In the genomic region with DNA sequence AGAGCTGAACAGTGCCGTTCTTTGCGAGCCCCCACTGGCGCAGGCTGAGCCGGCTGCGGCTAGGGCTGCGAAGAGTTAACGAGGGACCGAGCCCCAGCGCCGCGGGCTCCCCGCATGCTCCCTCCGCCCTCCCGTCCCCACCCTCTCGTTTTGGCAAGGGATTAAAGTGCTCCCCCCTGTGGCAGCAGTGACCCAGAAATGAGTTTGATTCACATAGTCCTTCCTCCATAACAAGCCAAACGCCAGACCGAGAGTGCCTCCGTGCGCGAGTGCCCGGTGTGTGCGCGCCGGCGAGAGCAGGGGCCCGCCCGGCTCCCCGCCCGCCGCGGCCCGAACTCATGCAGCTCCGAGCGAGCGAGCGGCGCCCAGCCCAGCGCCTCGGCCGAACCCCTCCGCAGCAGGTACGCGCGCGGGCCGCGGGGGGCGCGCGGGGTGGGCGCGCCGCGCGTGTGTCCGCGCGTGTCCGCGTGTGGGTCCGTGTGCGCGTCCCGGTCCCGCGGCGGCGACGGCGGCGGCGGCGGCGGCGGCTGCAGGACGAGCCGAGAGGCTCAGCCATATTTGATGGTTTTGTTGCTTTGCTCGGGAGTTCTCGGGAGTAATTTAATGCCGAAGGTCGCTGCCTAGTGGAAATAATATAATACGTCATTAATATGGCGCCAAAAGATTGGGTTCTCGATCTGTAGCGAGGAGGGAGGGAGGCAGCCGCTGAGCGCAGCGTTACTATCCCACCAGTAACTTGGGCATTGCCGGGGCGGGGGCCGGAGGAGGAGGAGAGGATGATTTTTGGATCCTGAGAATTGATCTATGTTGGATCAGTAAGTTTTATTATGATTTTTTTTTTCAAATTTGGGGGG, we compare ENCODE assay signal across 1 cellular context.
TF ChIP-seq lines count a peak whose summit lies in the region.

A gene (plus strand): TSS at position 224 of the 854 bp plus-strand sequence. CDS start 22,059 bp downstream, outside the sequence.

TF ChIP-seq in HepG2, 621 proteins besides CTCF, POLR2A, EP300 and RAD21 (continued from another document and continues in another):
- TF ChIP-seq, protein P1, sequence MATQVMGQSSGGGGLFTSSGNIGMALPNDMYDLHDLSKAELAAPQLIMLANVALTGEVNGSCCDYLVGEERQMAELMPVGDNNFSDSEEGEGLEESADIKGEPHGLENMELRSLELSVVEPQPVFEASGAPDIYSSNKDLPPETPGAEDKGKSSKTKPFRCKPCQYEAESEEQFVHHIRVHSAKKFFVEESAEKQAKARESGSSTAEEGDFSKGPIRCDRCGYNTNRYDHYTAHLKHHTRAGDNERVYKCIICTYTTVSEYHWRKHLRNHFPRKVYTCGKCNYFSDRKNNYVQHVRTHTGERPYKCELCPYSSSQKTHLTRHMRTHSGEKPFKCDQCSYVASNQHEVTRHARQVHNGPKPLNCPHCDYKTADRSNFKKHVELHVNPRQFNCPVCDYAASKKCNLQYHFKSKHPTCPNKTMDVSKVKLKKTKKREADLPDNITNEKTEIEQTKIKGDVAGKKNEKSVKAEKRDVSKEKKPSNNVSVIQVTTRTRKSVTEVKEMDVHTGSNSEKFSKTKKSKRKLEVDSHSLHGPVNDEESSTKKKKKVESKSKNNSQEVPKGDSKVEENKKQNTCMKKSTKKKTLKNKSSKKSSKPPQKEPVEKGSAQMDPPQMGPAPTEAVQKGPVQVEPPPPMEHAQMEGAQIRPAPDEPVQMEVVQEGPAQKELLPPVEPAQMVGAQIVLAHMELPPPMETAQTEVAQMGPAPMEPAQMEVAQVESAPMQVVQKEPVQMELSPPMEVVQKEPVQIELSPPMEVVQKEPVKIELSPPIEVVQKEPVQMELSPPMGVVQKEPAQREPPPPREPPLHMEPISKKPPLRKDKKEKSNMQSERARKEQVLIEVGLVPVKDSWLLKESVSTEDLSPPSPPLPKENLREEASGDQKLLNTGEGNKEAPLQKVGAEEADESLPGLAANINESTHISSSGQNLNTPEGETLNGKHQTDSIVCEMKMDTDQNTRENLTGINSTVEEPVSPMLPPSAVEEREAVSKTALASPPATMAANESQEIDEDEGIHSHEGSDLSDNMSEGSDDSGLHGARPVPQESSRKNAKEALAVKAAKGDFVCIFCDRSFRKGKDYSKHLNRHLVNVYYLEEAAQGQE (IDR thresholded peaks at IDR 0.05; ENCODE audit: borderline replicate concordance in 1 of 2, low read depth in 1 of 2, low read length in 2 of 2) = no peak
- TF ChIP-seq, protein P2, sequence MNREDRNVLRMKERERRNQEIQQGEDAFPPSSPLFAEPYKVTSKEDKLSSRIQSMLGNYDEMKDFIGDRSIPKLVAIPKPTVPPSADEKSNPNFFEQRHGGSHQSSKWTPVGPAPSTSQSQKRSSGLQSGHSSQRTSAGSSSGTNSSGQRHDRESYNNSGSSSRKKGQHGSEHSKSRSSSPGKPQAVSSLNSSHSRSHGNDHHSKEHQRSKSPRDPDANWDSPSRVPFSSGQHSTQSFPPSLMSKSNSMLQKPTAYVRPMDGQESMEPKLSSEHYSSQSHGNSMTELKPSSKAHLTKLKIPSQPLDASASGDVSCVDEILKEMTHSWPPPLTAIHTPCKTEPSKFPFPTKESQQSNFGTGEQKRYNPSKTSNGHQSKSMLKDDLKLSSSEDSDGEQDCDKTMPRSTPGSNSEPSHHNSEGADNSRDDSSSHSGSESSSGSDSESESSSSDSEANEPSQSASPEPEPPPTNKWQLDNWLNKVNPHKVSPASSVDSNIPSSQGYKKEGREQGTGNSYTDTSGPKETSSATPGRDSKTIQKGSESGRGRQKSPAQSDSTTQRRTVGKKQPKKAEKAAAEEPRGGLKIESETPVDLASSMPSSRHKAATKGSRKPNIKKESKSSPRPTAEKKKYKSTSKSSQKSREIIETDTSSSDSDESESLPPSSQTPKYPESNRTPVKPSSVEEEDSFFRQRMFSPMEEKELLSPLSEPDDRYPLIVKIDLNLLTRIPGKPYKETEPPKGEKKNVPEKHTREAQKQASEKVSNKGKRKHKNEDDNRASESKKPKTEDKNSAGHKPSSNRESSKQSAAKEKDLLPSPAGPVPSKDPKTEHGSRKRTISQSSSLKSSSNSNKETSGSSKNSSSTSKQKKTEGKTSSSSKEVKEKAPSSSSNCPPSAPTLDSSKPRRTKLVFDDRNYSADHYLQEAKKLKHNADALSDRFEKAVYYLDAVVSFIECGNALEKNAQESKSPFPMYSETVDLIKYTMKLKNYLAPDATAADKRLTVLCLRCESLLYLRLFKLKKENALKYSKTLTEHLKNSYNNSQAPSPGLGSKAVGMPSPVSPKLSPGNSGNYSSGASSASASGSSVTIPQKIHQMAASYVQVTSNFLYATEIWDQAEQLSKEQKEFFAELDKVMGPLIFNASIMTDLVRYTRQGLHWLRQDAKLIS (CRISPR knock-in tag; IDR thresholded peaks at IDR 0.05) = no peak
- TF ChIP-seq CREB1 (IDR thresholded peaks at IDR 0.05) (peak; percentile 67; the same call in 1 of the 2 replicates), CREB1 (CRISPR knock-in tag; IDR thresholded peaks at IDR 0.05) (no peak), KDM3A (CRISPR knock-in tag; IDR thresholded peaks at IDR 0.05; ENCODE audit: low read depth) (peak; percentile 70; the same call in 1 of the 2 replicates), HOXD1 (CRISPR knock-in tag; IDR thresholded peaks at IDR 0.05) (0 out of 2 replicates have a peak, but pooled peaks have one; percentile 32), ARHGAP35 (CRISPR knock-in tag; IDR thresholded peaks at IDR 0.05; ENCODE audit: borderline replicate concordance) (no peak), ZBTB7B (CRISPR knock-in tag; IDR thresholded peaks at IDR 0.05) (peak; percentile 70; the same call in 1 of the 2 replicates), GATAD1 (CRISPR knock-in tag; IDR thresholded peaks at IDR 0.05) (peak; percentile 35; the same call in 1 of the 2 replicates), HNRNPLL (IDR thresholded peaks at IDR 0.05; ENCODE audit: low read depth, low read length, poor library complexity, severe bottlenecking) (peak; percentile 77), CCAR2 (optimal IDR thresholded peaks at IDR 0.05; ENCODE audit: low read depth, low read length) (no peak), ETV5 (CRISPR knock-in tag; IDR thresholded peaks at IDR 0.05; ENCODE audit: borderline replicate concordance) (peak; percentile 11; the same call in 1 of the 2 replicates), ZZZ3 (CRISPR knock-in tag; IDR thresholded peaks at IDR 0.05; ENCODE audit: borderline replicate concordance) (0 out of 2 replicates have a peak, but pooled peaks have one; percentile 45), IRF2 (CRISPR knock-in tag; IDR thresholded peaks at IDR 0.05) (peak; percentile 59; the same call in 1 of the 2 replicates), FOXC1 (CRISPR knock-in tag; IDR thresholded peaks at IDR 0.05; ENCODE audit: borderline replicate concordance) (peak; percentile 80; the same call in 1 of the 2 replicates), SMARCC2 (IDR thresholded peaks at IDR 0.05) (no peak), SIN3A (IDR thresholded peaks at IDR 0.05; ENCODE audit: borderline replicate concordance, low read depth, low read length) (peak; percentile 36; the same call in 1 of the 2 replicates), CBX1 (IDR thresholded peaks at IDR 0.05; ENCODE audit: low read depth) (no peak), TP53 (CRISPR knock-in tag; conservative IDR thresholded peaks at IDR 0.05) (no peak), KDM1A (CRISPR knock-in tag; IDR thresholded peaks at IDR 0.05) (no peak), POLR2AphosphoS5 (IDR thresholded peaks at IDR 0.05; ENCODE audit: low read depth, low read length) (peak; percentile 53; the same call in 1 of the 2 replicates)
- TF ChIP-seq, protein P3, sequence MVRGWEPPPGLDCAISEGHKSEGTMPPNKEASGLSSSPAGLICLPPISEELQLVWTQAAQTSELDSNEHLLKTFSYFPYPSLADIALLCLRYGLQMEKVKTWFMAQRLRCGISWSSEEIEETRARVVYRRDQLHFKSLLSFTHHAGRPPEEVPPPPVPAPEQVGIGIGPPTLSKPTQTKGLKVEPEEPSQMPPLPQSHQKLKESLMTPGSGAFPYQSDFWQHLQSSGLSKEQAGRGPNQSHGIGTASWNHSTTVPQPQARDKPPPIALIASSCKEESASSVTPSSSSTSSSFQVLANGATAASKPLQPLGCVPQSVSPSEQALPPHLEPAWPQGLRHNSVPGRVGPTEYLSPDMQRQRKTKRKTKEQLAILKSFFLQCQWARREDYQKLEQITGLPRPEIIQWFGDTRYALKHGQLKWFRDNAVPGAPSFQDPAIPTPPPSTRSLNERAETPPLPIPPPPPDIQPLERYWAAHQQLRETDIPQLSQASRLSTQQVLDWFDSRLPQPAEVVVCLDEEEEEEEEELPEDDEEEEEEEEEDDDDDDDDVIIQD (CRISPR knock-in tag; IDR thresholded peaks at IDR 0.05; ENCODE audit: low read depth) = no peak
- TF ChIP-seq, protein P4, sequence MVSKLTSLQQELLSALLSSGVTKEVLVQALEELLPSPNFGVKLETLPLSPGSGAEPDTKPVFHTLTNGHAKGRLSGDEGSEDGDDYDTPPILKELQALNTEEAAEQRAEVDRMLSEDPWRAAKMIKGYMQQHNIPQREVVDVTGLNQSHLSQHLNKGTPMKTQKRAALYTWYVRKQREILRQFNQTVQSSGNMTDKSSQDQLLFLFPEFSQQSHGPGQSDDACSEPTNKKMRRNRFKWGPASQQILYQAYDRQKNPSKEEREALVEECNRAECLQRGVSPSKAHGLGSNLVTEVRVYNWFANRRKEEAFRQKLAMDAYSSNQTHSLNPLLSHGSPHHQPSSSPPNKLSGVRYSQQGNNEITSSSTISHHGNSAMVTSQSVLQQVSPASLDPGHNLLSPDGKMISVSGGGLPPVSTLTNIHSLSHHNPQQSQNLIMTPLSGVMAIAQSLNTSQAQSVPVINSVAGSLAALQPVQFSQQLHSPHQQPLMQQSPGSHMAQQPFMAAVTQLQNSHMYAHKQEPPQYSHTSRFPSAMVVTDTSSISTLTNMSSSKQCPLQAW (CRISPR knock-in tag; IDR thresholded peaks at IDR 0.05) = peak; percentile 25; the same call in 1 of the 2 replicates
- TF ChIP-seq, protein P5, sequence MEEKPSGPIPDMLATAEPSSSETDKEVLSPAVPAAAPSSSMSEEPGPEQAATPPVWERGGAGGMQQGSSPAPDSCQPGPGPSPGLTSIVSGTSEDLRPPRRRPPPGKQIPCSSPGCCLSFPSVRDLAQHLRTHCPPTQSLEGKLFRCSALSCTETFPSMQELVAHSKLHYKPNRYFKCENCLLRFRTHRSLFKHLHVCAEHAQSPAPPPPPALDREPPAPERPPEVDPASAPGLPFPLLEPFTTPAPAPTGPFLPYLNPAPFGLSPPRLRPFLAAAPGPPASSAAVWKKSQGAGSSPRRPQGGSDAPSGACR (CRISPR knock-in tag; IDR thresholded peaks at IDR 0.05) = 0 out of 2 replicates have a peak, but pooled peaks have one; percentile 47
- TF ChIP-seq, protein P6, sequence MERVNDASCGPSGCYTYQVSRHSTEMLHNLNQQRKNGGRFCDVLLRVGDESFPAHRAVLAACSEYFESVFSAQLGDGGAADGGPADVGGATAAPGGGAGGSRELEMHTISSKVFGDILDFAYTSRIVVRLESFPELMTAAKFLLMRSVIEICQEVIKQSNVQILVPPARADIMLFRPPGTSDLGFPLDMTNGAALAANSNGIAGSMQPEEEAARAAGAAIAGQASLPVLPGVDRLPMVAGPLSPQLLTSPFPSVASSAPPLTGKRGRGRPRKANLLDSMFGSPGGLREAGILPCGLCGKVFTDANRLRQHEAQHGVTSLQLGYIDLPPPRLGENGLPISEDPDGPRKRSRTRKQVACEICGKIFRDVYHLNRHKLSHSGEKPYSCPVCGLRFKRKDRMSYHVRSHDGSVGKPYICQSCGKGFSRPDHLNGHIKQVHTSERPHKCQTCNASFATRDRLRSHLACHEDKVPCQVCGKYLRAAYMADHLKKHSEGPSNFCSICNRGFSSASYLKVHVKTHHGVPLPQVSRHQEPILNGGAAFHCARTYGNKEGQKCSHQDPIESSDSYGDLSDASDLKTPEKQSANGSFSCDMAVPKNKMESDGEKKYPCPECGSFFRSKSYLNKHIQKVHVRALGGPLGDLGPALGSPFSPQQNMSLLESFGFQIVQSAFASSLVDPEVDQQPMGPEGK (CRISPR knock-in tag; IDR thresholded peaks at IDR 0.05) = peak; percentile 79
- TF ChIP-seq, protein P7, sequence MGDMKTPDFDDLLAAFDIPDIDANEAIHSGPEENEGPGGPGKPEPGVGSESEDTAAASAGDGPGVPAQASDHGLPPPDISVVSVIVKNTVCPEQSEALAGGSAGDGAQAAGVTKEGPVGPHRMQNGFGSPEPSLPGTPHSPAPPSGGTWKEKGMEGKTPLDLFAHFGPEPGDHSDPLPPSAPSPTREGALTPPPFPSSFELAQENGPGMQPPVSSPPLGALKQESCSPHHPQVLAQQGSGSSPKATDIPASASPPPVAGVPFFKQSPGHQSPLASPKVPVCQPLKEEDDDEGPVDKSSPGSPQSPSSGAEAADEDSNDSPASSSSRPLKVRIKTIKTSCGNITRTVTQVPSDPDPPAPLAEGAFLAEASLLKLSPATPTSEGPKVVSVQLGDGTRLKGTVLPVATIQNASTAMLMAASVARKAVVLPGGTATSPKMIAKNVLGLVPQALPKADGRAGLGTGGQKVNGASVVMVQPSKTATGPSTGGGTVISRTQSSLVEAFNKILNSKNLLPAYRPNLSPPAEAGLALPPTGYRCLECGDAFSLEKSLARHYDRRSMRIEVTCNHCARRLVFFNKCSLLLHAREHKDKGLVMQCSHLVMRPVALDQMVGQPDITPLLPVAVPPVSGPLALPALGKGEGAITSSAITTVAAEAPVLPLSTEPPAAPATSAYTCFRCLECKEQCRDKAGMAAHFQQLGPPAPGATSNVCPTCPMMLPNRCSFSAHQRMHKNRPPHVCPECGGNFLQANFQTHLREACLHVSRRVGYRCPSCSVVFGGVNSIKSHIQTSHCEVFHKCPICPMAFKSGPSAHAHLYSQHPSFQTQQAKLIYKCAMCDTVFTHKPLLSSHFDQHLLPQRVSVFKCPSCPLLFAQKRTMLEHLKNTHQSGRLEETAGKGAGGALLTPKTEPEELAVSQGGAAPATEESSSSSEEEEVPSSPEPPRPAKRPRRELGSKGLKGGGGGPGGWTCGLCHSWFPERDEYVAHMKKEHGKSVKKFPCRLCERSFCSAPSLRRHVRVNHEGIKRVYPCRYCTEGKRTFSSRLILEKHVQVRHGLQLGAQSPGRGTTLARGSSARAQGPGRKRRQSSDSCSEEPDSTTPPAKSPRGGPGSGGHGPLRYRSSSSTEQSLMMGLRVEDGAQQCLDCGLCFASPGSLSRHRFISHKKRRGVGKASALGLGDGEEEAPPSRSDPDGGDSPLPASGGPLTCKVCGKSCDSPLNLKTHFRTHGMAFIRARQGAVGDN (CRISPR knock-in tag; IDR thresholded peaks at IDR 0.05) = peak; percentile 71
- TF ChIP-seq, protein P8, sequence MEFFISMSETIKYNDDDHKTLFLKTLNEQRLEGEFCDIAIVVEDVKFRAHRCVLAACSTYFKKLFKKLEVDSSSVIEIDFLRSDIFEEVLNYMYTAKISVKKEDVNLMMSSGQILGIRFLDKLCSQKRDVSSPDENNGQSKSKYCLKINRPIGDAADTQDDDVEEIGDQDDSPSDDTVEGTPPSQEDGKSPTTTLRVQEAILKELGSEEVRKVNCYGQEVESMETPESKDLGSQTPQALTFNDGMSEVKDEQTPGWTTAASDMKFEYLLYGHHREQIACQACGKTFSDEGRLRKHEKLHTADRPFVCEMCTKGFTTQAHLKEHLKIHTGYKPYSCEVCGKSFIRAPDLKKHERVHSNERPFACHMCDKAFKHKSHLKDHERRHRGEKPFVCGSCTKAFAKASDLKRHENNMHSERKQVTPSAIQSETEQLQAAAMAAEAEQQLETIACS (CRISPR knock-in tag; IDR thresholded peaks at IDR 0.05) = peak; percentile 81
- TF ChIP-seq, protein P9, sequence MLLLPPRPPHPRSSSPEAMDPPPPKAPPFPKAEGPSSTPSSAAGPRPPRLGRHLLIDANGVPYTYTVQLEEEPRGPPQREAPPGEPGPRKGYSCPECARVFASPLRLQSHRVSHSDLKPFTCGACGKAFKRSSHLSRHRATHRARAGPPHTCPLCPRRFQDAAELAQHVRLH (CRISPR knock-in tag; IDR thresholded peaks at IDR 0.05; ENCODE audit: borderline replicate concordance, low read depth) = 0 out of 2 replicates have a peak, but pooled peaks have one; percentile 24
